In genomic region chr9:117164512-117164911, GRCh38 we compare ENCODE assay signal across 22 cellular contexts.
"Had no signal": no experiment of that assay in that cellular context is flagged by ENCODE, and none has a peak within 500 bp of the region (broad histone marks: within the 10 kb centered on the region; RNA-seq: fewer than 3 reads in every experiment).

No MANE protein-coding gene starts in this region.

- DNase-seq: KBM-7, MV-4-11, NCI-H1048, NCI-H1105, NCI-H1417, NCI-H1436 treated with DMSO at 0.1 percent for 48 hours, NCI-H187, NCI-H2029, NCI-H2081 treated with DMSO at 0.1 percent for 48 hours, NCI-H2171, NCI-H226, NCI-H446, NCI-H510A, NCI-H524 treated with DMSO at 0.1 percent for 48 hours, NCI-H82, PC-3, SHP77 treated with DMSO at 0.1 percent for 48 hours, SJCRH30, SW 1271, T-cell had no signal

- H3K4me3 ChIP-seq: SJCRH30 had no signal

- H3K36me3 ChIP-seq: SJCRH30 had no signal

- ATAC-seq: Panc1, PC-3, Right ventricle myocardium inferior, T-cell had no signal

- H3K9me3 ChIP-seq: SJCRH30 had no signal

- H3K27me3 ChIP-seq: SJCRH30 had no signal
